Comparison of ENCODE assay signal across 18 cellular contexts in genomic region chr10:53646525-53646924, GRCh38.
DNase-seq lines count a peak whose midpoint lies in the region; ATAC-seq and TF ChIP-seq lines count a peak whose summit lies in the region.
"Had no signal": no experiment of that assay in that cellular context is flagged by ENCODE, and none has a peak within 500 bp of the region (broad histone marks: within the 10 kb centered on the region; RNA-seq: fewer than 3 reads in every experiment).

No MANE protein-coding gene starts in this region.

- no peak overlapping the region for H3K4me3 Mint-ChIP-seq in T-helper 17 cell
- H3K4me3 Mint-ChIP-seq: B cell; CD8-positive, alpha-beta T cell; H9 had no signal

- DNase-seq in AG04450 (ENCODE audit: low read depth, low spot score) (peak; percentile 2), left kidney (ENCODE audit: low read depth, low spot score) (peak; percentile 7), mucosa of gallbladder (ENCODE audit: low spot score) (peak; percentile 19), NCI-H526 (lab: John Stamatoyannopoulos, UW) (no peak), SJCRH30 (no peak), HuH-7 (ENCODE audit: low spot score) (no peak), T-helper 17 cell (no peak)
- DNase-seq: Calu3; CD8-positive, alpha-beta T cell; DMS79 treated with DMSO at 0.1 percent for 48 hours; GF-D8; H9 had no signal

- no peaks in the 10 kb centered on the region for H3K36me3 ChIP-seq in SJCRH30
- H3K36me3 ChIP-seq: BLaER1 treated with 17β-estradiol and CSF1 and Interleukin-3, amounts not matched to agents 10 nM and 100 nM had no signal

- H3K4me1 ChIP-seq in SJCRH30: no peaks in the 10 kb centered on the region
- H3K4me1 ChIP-seq: A549; BLaER1 treated with 17β-estradiol and CSF1 and Interleukin-3, amounts not matched to agents 10 nM and 100 nM had no signal

- CTCF ChIA-PET in AG04450 (lab: Charles Lee): no interaction called here

- H3K27ac ChIP-seq in AG04450 (ENCODE audit: low read depth, low read length) (no peak overlapping the region), SJCRH30 (no peak overlapping the region)
- H3K27ac ChIP-seq: 22Rv1; A549; BLaER1 treated with 17β-estradiol and CSF1 and Interleukin-3, amounts not matched to agents 10 nM and 100 nM had no signal

- no peaks in the 10 kb centered on the region for H3K36me3 Mint-ChIP-seq in T-helper 17 cell (ENCODE audit: low read depth)
- H3K36me3 Mint-ChIP-seq: CD8-positive, alpha-beta T cell had no signal

- no peak for TF ChIP-seq CTCF in AG04450 (IDR thresholded peaks at IDR 0.05; ENCODE audit: low read depth, low read length)

- POLR2A ChIA-PET in AG04450 (lab: Yijun Ruan, JAX): no interaction called here

- H3K4me3 ChIP-seq in AG04450 (ENCODE audit: low read depth, low read length): no peak overlapping the region
- no peak overlapping the region for H3K4me3 ChIP-seq in SJCRH30
- H3K4me3 ChIP-seq: A549; BLaER1 treated with 17β-estradiol and CSF1 and Interleukin-3, amounts not matched to agents 10 nM and 100 nM had no signal

- ATAC-seq in SK-N-SH treated with all-trans-retinoic acid at 6 μM for 48 hours (no peak), T-helper 17 cell (no peak)
- ATAC-seq: A549; CD8-positive, alpha-beta T cell; HepG2 had no signal

- H3K4me1 Mint-ChIP-seq in T-helper 17 cell: no peaks in the 10 kb centered on the region
- H3K4me1 Mint-ChIP-seq: B cell, H9 had no signal

- no peaks in the 10 kb centered on the region for H3K9me3 ChIP-seq in AG04450 (ENCODE audit: control insufficient read depth, insufficient read depth, low read length)
- no peaks in the 10 kb centered on the region for H3K9me3 ChIP-seq in SJCRH30 (replicated peaks)
- H3K9me3 ChIP-seq in T-helper 17 cell (ENCODE audit: control insufficient read depth, low read length, poor library complexity, severe bottlenecking): no peaks in the 10 kb centered on the region
- H3K9me3 ChIP-seq: A549; BLaER1 treated with 17β-estradiol and CSF1 and Interleukin-3, amounts not matched to agents 10 nM and 100 nM had no signal

- H3K27me3 ChIP-seq in AG04450 (ENCODE audit: control insufficient read depth, insufficient read depth, low read length) (no peaks in the 10 kb centered on the region), SJCRH30 (no peaks in the 10 kb centered on the region)
- H3K27me3 ChIP-seq: BLaER1 treated with 17β-estradiol and CSF1 and Interleukin-3, amounts not matched to agents 10 nM and 100 nM had no signal

- no peak overlapping the region for H3K27ac Mint-ChIP-seq in T-helper 17 cell
- H3K27ac Mint-ChIP-seq: B cell; CD8-positive, alpha-beta T cell; H9 had no signal

- H3K27me3 Mint-ChIP-seq in T-helper 17 cell: no peaks in the 10 kb centered on the region
- H3K27me3 Mint-ChIP-seq: B cell had no signal

TF ChIP-seq in SK-N-SH treated with all-trans-retinoic acid at 6 μM for 48 hours, 23 proteins besides CTCF, POLR2A, EP300 and RAD21:
- TF ChIP-seq ZNF70 (CRISPR knock-in tag; IDR thresholded peaks at IDR 0.05) (no peak), TCF4 (CRISPR knock-in tag; IDR thresholded peaks at IDR 0.05; ENCODE audit: borderline replicate concordance) (peak; percentile 48; the same call in 1 of the 2 replicates)

Comparison
In these comparisons a context has a peak if more than half of its experiments do, and no peak if none do; other contexts are left out.
1. DNase-seq: peak in AG04450 (single experiment), left kidney (single experiment) and mucosa of gallbladder (single experiment); none in NCI-H526 (0 of 2), SJCRH30 (0 of 2), HuH-7 (single experiment) and T-helper 17 cell (0 of 3).